In genomic region chr15:81948751-81949150, GRCh38 we compare ENCODE assay signal across 16 cellular contexts.
DNase-seq lines count a peak whose midpoint lies in the region; ATAC-seq and TF ChIP-seq lines count a peak whose summit lies in the region.
"Had no signal": no experiment of that assay in that cellular context is flagged by ENCODE, and none has a peak within 500 bp of the region (broad histone marks: within the 10 kb centered on the region; RNA-seq: fewer than 3 reads in every experiment).

No MANE protein-coding gene starts in this region.

- H3K4me3 Mint-ChIP-seq in activated T-helper 17 cell treated with anti-CD3 and anti-CD28 coated beads, Interleukin-2, amount 50 U/mL, for 72 hours: no peak overlapping the region
- H3K4me3 Mint-ChIP-seq in effector memory CD8-positive, alpha-beta T cell: no peak overlapping the region

- no peak overlapping the region for H3K27ac ChIP-seq in thyroid gland
- H3K27ac ChIP-seq: ascending aorta, lower lobe of right lung, right lobe of liver had no signal

- peak; percentile 81 for ATAC-seq in GM18868 (IDR thresholded peaks at IDR 0.05; ENCODE audit: unreplicated experiment)
- peak; percentile 61 for ATAC-seq in activated T-helper 17 cell treated with anti-CD3 and anti-CD28 coated beads, Interleukin-2, amount 50 U/mL, for 72 hours (replicated peaks)
- no peak for ATAC-seq in effector memory CD8-positive, alpha-beta T cell (replicated peaks)
- ATAC-seq: lower lobe of right lung, right lobe of liver had no signal

- no peak overlapping the region for H3K27ac Mint-ChIP-seq in activated T-helper 17 cell treated with anti-CD3 and anti-CD28 coated beads, Interleukin-2, amount 50 U/mL, for 72 hours
- no peak overlapping the region for H3K27ac Mint-ChIP-seq in effector memory CD8-positive, alpha-beta T cell

- peaks cover 22% of the 10 kb centered on the region for H3K27me3 Mint-ChIP-seq in activated T-helper 17 cell treated with anti-CD3 and anti-CD28 coated beads, Interleukin-2, amount 50 U/mL, for 72 hours
- peaks cover 6 to 22% of the 10 kb centered on the region in 2 donors for H3K27me3 Mint-ChIP-seq in effector memory CD8-positive, alpha-beta T cell

- no peaks in the 10 kb centered on the region for H3K36me3 ChIP-seq in thyroid gland
- H3K36me3 ChIP-seq: ascending aorta, lower lobe of right lung, right lobe of liver had no signal

- no peaks in the 10 kb centered on the region for H3K9me3 ChIP-seq in thyroid gland
- H3K9me3 ChIP-seq: ascending aorta, Caco-2, lower lobe of right lung, right lobe of liver had no signal

- no peaks in the 10 kb centered on the region for H3K9me3 Mint-ChIP-seq in activated T-helper 17 cell treated with anti-CD3 and anti-CD28 coated beads, Interleukin-2, amount 50 U/mL, for 72 hours
- H3K9me3 Mint-ChIP-seq in effector memory CD8-positive, alpha-beta T cell: no peaks in the 10 kb centered on the region

- no peaks in the 10 kb centered on the region for H3K4me1 Mint-ChIP-seq in activated T-helper 17 cell treated with anti-CD3 and anti-CD28 coated beads, Interleukin-2, amount 50 U/mL, for 72 hours
- no peaks in the 10 kb centered on the region for H3K4me1 Mint-ChIP-seq in effector memory CD8-positive, alpha-beta T cell (ENCODE audit: low read depth in 2 of 2)

- H3K4me3 ChIP-seq in thyroid gland (replicated peaks in 1 of 3): no peak overlapping the region
- H3K4me3 ChIP-seq: ascending aorta, lower lobe of right lung, right lobe of liver had no signal

- no peak for TF ChIP-seq CTCF in thyroid gland (IDR thresholded peaks at IDR 0.05)

- H3K4me1 ChIP-seq in thyroid gland: no peaks in the 10 kb centered on the region
- H3K4me1 ChIP-seq: Caco-2, lower lobe of right lung, right lobe of liver had no signal

- WGBS in thyroid gland, 2 donors: 88 to 91% methylated on average over 11 of the region's 11 CpGs

- no peak for TF ChIP-seq POLR2A in thyroid gland (IDR thresholded peaks at IDR 0.05)

- H3K27me3 ChIP-seq in thyroid gland: no peaks in the 10 kb centered on the region
- H3K27me3 ChIP-seq: ascending aorta, right lobe of liver had no signal

- H3K36me3 Mint-ChIP-seq in activated T-helper 17 cell treated with anti-CD3 and anti-CD28 coated beads, Interleukin-2, amount 50 U/mL, for 72 hours (ENCODE audit: low read depth): no peaks in the 10 kb centered on the region
- H3K36me3 Mint-ChIP-seq in effector memory CD8-positive, alpha-beta T cell (ENCODE audit: insufficient read depth): no peaks in the 10 kb centered on the region

- intact Hi-C loops in thyroid gland (cut with DNase I): no loop called here

- peak; percentile 26 for DNase-seq in EH (ENCODE audit: low read depth)
- DNase-seq in NAMALWA (ENCODE audit: low spot score): peak; percentile 7
- no peak for DNase-seq in thyroid gland
- DNase-seq in kidney tubule cell (ENCODE audit: low spot score): no peak
- DNase-seq in effector memory CD8-positive, alpha-beta T cell: no peak
- DNase-seq: activated CD4-positive, CD25-positive, alpha-beta regulatory T cell treated with anti-CD3 and anti-CD28 coated beads, Interleukin-2, amount 50 U/mL, for 72 hours; activated naive CD4-positive, alpha-beta T cell; Caco-2; lower lobe of right lung; NCI-H2081; right lobe of liver; SHP77 treated with DMSO at 0.1 percent for 48 hours; T-helper 2 cell had no signal

Comparison
In these comparisons a context has a peak if more than half of its experiments do, and no peak if none do; other contexts are left out.
1. DNase-seq: peak in EH (single experiment) and NAMALWA (single experiment); none in thyroid gland (0 of 2), kidney tubule cell (single experiment) and effector memory CD8-positive, alpha-beta T cell (0 of 3).